In the genomic region with DNA sequence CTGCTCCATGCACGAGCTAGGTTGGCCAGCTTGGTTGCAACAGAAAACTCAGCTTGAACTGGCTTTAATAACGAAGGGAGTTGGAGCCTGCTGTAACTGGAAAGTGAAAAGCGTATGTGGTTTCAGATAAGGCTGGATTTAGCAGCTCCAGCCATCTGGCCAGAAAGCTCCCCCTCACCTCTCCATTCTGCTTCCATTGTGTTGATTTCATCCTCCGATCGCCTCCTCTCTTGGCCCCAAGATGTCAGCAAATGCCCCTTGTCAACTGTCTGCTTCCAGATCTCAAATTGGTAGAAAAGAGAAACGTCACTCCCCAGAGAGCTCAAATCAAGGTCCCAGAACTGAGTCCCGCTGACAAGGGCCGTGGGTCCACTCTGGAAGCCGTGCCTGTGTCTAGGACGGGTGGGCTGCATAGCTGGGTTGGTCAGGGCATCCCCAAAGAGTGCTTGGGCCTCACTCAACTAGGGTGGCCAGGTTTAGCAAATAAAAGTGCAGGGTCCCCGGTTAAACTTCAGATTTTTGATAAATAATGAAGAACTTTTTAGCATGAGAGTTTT, we compare ENCODE assay signal across 27 cellular contexts.
"Had no signal": no experiment of that assay in that cellular context is flagged by ENCODE, and none has a peak within 500 bp of the region (broad histone marks: within the 10 kb centered on the region; RNA-seq: fewer than 3 reads in every experiment).

No MANE protein-coding gene starts in this region.

- ATAC-seq: activated CD4-positive, alpha-beta T cell treated with anti-CD3 and anti-CD28 coated beads for 36 hours; T-cell had no signal

- FAIRE-seq: colon, TTC549 had no signal

- H3K27ac Mint-ChIP-seq: activated CD4-positive, alpha-beta memory T cell treated with anti-CD3 and anti-CD28 coated beads, Interleukin-2, amount 10 ng/mL, durations not matched to agents 7 days and 5 days; activated CD4-positive, alpha-beta T cell treated with anti-CD3 and anti-CD28 coated beads for 36 hours; activated naive CD4-positive, alpha-beta T cell treated with anti-CD3 and anti-CD28 coated beads, Interleukin-2, amount 10 ng/mL, durations not matched to agents 7 days and 5 days; activated naive CD8-positive, alpha-beta T cell treated with anti-CD3 and anti-CD28 coated beads for 36 hours; activated T-helper 2 cell treated with anti-CD3 and anti-CD28 coated beads, Interferon-gamma antibody, Interleukin-2, Interleukin-4, amounts not matched to agents 10 μg/mL and 5 μg/mL and 100 μg/mL, durations not matched to agents 14 hours and 24 hours and 36 hours; T-cell had no signal

- H3K4me3 Mint-ChIP-seq: activated CD4-positive, alpha-beta memory T cell treated with anti-CD3 and anti-CD28 coated beads, Interleukin-2, amount 10 ng/mL, durations not matched to agents 7 days and 5 days; activated CD4-positive, alpha-beta T cell treated with anti-CD3 and anti-CD28 coated beads for 36 hours; activated naive CD4-positive, alpha-beta T cell treated with anti-CD3 and anti-CD28 coated beads, Interleukin-2, amount 10 ng/mL, durations not matched to agents 7 days and 5 days; activated naive CD8-positive, alpha-beta T cell treated with anti-CD3 and anti-CD28 coated beads for 36 hours; T-cell had no signal

- H3K4me1 Mint-ChIP-seq: activated CD4-positive, alpha-beta memory T cell treated with anti-CD3 and anti-CD28 coated beads, Interleukin-2, amount 10 ng/mL, durations not matched to agents 7 days and 5 days; activated CD4-positive, alpha-beta T cell treated with anti-CD3 and anti-CD28 coated beads for 36 hours; activated naive CD4-positive, alpha-beta T cell treated with anti-CD3 and anti-CD28 coated beads, Interleukin-2, amount 10 ng/mL, durations not matched to agents 7 days and 5 days; activated naive CD8-positive, alpha-beta T cell treated with anti-CD3 and anti-CD28 coated beads for 36 hours; T-cell had no signal

- H3K4me3 ChIP-seq: cardiac muscle cell, Peyer's patch had no signal

- H3K9me3 Mint-ChIP-seq: activated CD4-positive, alpha-beta memory T cell treated with anti-CD3 and anti-CD28 coated beads, Interleukin-2, amount 10 ng/mL, durations not matched to agents 7 days and 5 days; activated naive CD4-positive, alpha-beta T cell treated with anti-CD3 and anti-CD28 coated beads, Interleukin-2, amount 10 ng/mL, durations not matched to agents 7 days and 5 days; activated naive CD8-positive, alpha-beta T cell treated with anti-CD3 and anti-CD28 coated beads for 36 hours; activated T-helper 2 cell treated with anti-CD3 and anti-CD28 coated beads, Interferon-gamma antibody, Interleukin-2, Interleukin-4, amounts not matched to agents 10 μg/mL and 5 μg/mL and 100 μg/mL, durations not matched to agents 14 hours and 24 hours and 36 hours; T-cell had no signal

- H3K36me3 Mint-ChIP-seq: activated naive CD4-positive, alpha-beta T cell treated with anti-CD3 and anti-CD28 coated beads, Interleukin-2, amount 10 ng/mL, durations not matched to agents 7 days and 5 days; activated naive CD8-positive, alpha-beta T cell treated with anti-CD3 and anti-CD28 coated beads for 36 hours; T-cell had no signal

- DNase-seq: activated CD4-positive, alpha-beta memory T cell treated with anti-CD3 and anti-CD28 coated beads, Interleukin-2, amount 10 ng/mL, durations not matched to agents 7 days and 5 days; activated CD4-positive, alpha-beta T cell treated with anti-CD3 and anti-CD28 coated beads for 36 hours; activated CD4-positive, alpha-beta T cell treated with anti-CD3 and anti-CD28 coated beads, Interleukin-2, amount 50 U/mL, for 1 hour; activated gamma-delta T cell treated with Interleukin-2 at 50 U/mL for 16 hours; activated naive CD4-positive, alpha-beta T cell treated with anti-CD3 and anti-CD28 coated beads, Interleukin-2, amount 10 ng/mL, durations not matched to agents 7 days and 5 days; activated naive CD8-positive, alpha-beta T cell treated with anti-CD3 and anti-CD28 coated beads for 36 hours; activated T-cell treated with anti-CD3 and anti-CD28 coated beads for 4 hours; activated T-cell treated with anti-CD3 and anti-CD28 coated beads, Interleukin-2, amount 50 U/mL, for 48 hours; brain microvascular endothelial cell; Kasumi-1; NCI-H1105 treated with DMSO at 0.1 percent for 48 hours; NCI-H1436 treated with DMSO at 0.1 percent for 48 hours; NCI-H187; NCI-H2081; NCI-H510A treated with DMSO at 0.1 percent for 48 hours; NCI-H748 treated with DMSO at 0.1 percent for 48 hours; NK-92 treated with Interleukin-12 subunit alpha and Interleukin-12 subunit beta, amount 100 ng/mL, for 24 hours; Peyer's patch; SHP77 treated with DMSO at 0.1 percent for 48 hours; T-cell; T-helper 2 cell; T1000 had no signal

- H3K27me3 Mint-ChIP-seq: activated naive CD8-positive, alpha-beta T cell treated with anti-CD3 and anti-CD28 coated beads for 36 hours had no signal

- H3K27ac ChIP-seq: brain microvascular endothelial cell, cardiac muscle cell, Peyer's patch, VCaP had no signal

- H3K36me3 ChIP-seq: brain microvascular endothelial cell, cardiac muscle cell, Peyer's patch had no signal

- H3K9me3 ChIP-seq: Peyer's patch had no signal

- H3K4me1 ChIP-seq: Peyer's patch had no signal

- H3K27me3 ChIP-seq: brain microvascular endothelial cell, cardiac muscle cell, Peyer's patch had no signal
